13 cellular contexts compared by ENCODE assay signal in the genomic region with DNA sequence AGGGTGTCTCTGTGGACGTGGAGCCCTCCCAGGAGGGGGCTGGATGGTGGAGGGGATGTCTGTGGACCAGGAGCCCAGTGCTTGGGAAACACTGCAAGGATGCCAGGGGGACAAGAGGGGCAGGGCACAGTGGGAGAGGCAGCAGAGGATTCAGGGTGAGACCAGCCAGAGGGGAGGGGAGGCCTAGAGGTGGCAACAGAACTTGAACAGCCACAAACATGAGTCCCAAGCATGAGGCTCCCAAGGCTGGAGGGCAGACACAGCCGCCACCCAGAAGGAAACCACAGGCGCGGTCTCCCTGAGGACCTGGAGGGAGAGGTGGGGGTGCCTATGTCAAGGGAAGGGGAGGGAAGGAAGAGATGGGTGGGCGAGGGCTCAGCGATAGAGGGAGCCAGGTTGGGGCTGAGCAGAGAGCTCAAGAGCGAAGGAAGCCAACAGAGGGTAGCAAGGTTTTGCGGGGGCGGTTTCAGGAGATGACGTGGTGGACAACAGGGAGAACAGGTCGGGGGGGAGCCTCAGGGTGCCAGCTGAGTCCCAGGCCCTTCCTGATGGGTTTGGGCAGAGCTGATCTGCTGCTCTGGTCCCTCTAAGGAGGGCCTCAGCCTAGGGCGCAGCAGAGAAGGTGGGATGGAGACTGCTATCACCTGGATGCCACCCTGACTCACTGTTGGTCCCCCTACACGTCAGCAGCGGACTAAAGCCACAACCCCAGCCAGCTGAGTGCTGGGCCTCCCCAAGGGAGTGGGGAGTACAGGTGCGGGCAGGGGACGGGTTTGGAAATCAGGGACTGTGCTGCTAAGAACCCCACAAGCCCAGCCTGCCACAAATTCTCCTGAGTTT. TPM values are rescaled to one million over a fixed set of nuclear protein-coding genes. Genes with fewer than 3 reads are reported as not detected.
DNase-seq lines count a peak whose midpoint lies in the region; ATAC-seq, FAIRE-seq and TF ChIP-seq lines count a peak whose summit lies in the region.
"Had no signal": no experiment of that assay in that cellular context is flagged by ENCODE, and none has a peak within 500 bp of the region (broad histone marks: within the 10 kb centered on the region; RNA-seq: fewer than 3 reads in every experiment).

No MANE protein-coding gene starts in this region.

- peak overlapping the region; percentile 67 for H3K27ac Mint-ChIP-seq in activated CD4-positive, alpha-beta T cell treated with anti-CD3 and anti-CD28 coated beads for 36 hours
- H3K27ac Mint-ChIP-seq in astrocyte (ENCODE audit: unreplicated experiment) = peak overlapping the region; percentile 26

- H2AFZ ChIP-seq in Karpas-422 (ENCODE audit: low read length) = no peak overlapping the region
- H2AFZ ChIP-seq in astrocyte (ENCODE audit: low read depth, low read length) = no peak overlapping the region

- CTCF ChIA-PET in activated CD4-positive, alpha-beta T cell treated with anti-CD3 and anti-CD28 coated beads for 36 hours (lab: Charles Lee) = interaction anchor here (0.5 to 0.7 kb wide), 3 partner anchors 41 to 537 kb away, joined by 3 to 4 read pairs (median 3); no protein-coding TSS in a partner anchor

- H3K27ac ChIP-seq in Karpas-422 (ENCODE audit: low read length) = peak overlapping the region; percentile 96
- no peak overlapping the region for H3K27ac ChIP-seq in astrocyte (ENCODE audit: low read depth, low read length)
- H3K27ac ChIP-seq: vagina had no signal

- TF ChIP-seq CTCF in astrocyte (IDR thresholded peaks at IDR 0.05; ENCODE audit: insufficient read depth, low read depth, low read length) (no peak), omental fat pad (IDR thresholded peaks at IDR 0.05) (no peak)

- peaks cover 31% of the 10 kb centered on the region for H3K4me1 Mint-ChIP-seq in activated CD4-positive, alpha-beta T cell treated with anti-CD3 and anti-CD28 coated beads for 36 hours
- H3K4me1 Mint-ChIP-seq in astrocyte (ENCODE audit: low read depth, unreplicated experiment) = no peaks in the 10 kb centered on the region

- H3K27me3 ChIP-seq in Karpas-422 (ENCODE audit: low read length) (no peaks in the 10 kb centered on the region), astrocyte (ENCODE audit: insufficient read depth, low read length) (no peaks in the 10 kb centered on the region)
- H3K27me3 ChIP-seq: vagina had no signal

- H3K4me3 Mint-ChIP-seq in activated CD4-positive, alpha-beta T cell treated with anti-CD3 and anti-CD28 coated beads for 36 hours = no peak overlapping the region
- H3K4me3 Mint-ChIP-seq in astrocyte (ENCODE audit: unreplicated experiment) = peak overlapping the region; percentile 64

- H3K4me1 ChIP-seq in Karpas-422 (ENCODE audit: low read length) (peaks cover 53% of the 10 kb centered on the region), astrocyte (ENCODE audit: insufficient read depth, low read length) (no peaks in the 10 kb centered on the region)
- H3K4me1 ChIP-seq: vagina had no signal

- H3K4me2 ChIP-seq in Karpas-422 (ENCODE audit: low read depth, low read length, poor library complexity, severe bottlenecking) (no peak overlapping the region), astrocyte (ENCODE audit: low read length) (no peak overlapping the region)

- no peaks in the 10 kb centered on the region for H3K27me3 Mint-ChIP-seq in activated CD4-positive, alpha-beta T cell treated with anti-CD3 and anti-CD28 coated beads for 36 hours
- no peaks in the 10 kb centered on the region for H3K27me3 Mint-ChIP-seq in astrocyte (ENCODE audit: low read depth, unreplicated experiment)

- peak; percentile 61 for DNase-seq in activated CD4-positive, alpha-beta T cell treated with anti-CD3 and anti-CD28 coated beads for 36 hours
- DNase-seq in activated CD4-positive, alpha-beta T cell treated with anti-CD3 and anti-CD28 coated beads, Interleukin-2, amount 50 U/mL, for 4 hours = no peak
- DNase-seq in Karpas-422 (no peak), astrocyte (ENCODE audit: low read depth) (no peak), omental fat pad (ENCODE audit: low spot score) (no peak), NOMO-1 treated with dmso at 0.1 percent for 144 hours (lab: John Stamatoyannopoulos, UW; ENCODE audit: unreplicated experiment) (no peak)
- peak; percentile 33 to 36 for DNase-seq in stimulated activated CD8-positive, alpha-beta memory T cell treated with anti-CD3 and anti-CD28 coated beads, Interleukin-15, amount 100 ng/mL, for 48 hours (ENCODE audit: low read depth in 2 of 2)
- DNase-seq: NCI-H1105 treated with DMSO at 0.1 percent for 48 hours had no signal

- H3K36me3 ChIP-seq in Karpas-422 (ENCODE audit: insufficient read depth, low read length) = peaks cover 12% of the 10 kb centered on the region; the same call in 1 of the 2 replicates
- H3K36me3 ChIP-seq in astrocyte (ENCODE audit: insufficient read depth, low read length) = peaks cover 21% of the 10 kb centered on the region

- H3K9me3 ChIP-seq in Karpas-422 (ENCODE audit: low read length) (no peaks in the 10 kb centered on the region), astrocyte (ENCODE audit: insufficient read depth, low read depth, low read length) (no peaks in the 10 kb centered on the region)
- H3K9me3 ChIP-seq: vagina had no signal

- H3K79me2 ChIP-seq in Karpas-422 (ENCODE audit: low read length) (no peaks in the 10 kb centered on the region), astrocyte (ENCODE audit: insufficient read depth, low read length) (no peaks in the 10 kb centered on the region)

- H3K4me3 ChIP-seq in Karpas-422 (ENCODE audit: low read length) (no peak overlapping the region), astrocyte (ENCODE audit: insufficient read depth, low read depth, low read length) (no peak overlapping the region)
- H3K4me3 ChIP-seq: vagina had no signal

- intact Hi-C loops in activated CD4-positive, alpha-beta T cell treated with anti-CD3 and anti-CD28 coated beads for 36 hours (cut with DNase I, micrococcal nuclease) = no loop called here

- FAIRE-seq in astrocyte (lab: Jason Lieb, UNC) = no peak
- FAIRE-seq: islet of Langerhans had no signal

- no peaks in the 10 kb centered on the region for H3K9me3 Mint-ChIP-seq in activated CD4-positive, alpha-beta T cell treated with anti-CD3 and anti-CD28 coated beads for 36 hours (ENCODE audit: low read depth)
- no peaks in the 10 kb centered on the region for H3K9me3 Mint-ChIP-seq in astrocyte (ENCODE audit: unreplicated experiment)

- H3K9ac ChIP-seq in Karpas-422 (ENCODE audit: low read length) (peak overlapping the region; percentile 24), astrocyte (ENCODE audit: low read length) (no peak overlapping the region)

- POLR2A ChIA-PET in activated CD4-positive, alpha-beta T cell treated with anti-CD3 and anti-CD28 coated beads for 36 hours (lab: Charles Lee) = interaction anchor here (0.9 kb wide), 1 partner anchor 15 kb away, joined by 3 read pairs; no protein-coding TSS in a partner anchor

- peak; percentile 11 for ATAC-seq in activated CD4-positive, alpha-beta T cell treated with anti-CD3 and anti-CD28 coated beads for 36 hours
- ATAC-seq in omental fat pad (ENCODE audit: low FRiP score) (no peak), HG03280 (IDR thresholded peaks at IDR 0.05; ENCODE audit: unreplicated experiment) (no peak)

- H4K20me1 ChIP-seq in Karpas-422 (ENCODE audit: insufficient read depth, low read depth, low read length) (no peaks in the 10 kb centered on the region), astrocyte (ENCODE audit: insufficient read depth, low read length) (no peaks in the 10 kb centered on the region)

- H3K9me2 ChIP-seq in Karpas-422 (replicated peaks; ENCODE audit: insufficient read depth, low read length) = no peaks in the 10 kb centered on the region

- peaks cover 44% of the 10 kb centered on the region for H3K36me3 Mint-ChIP-seq in activated CD4-positive, alpha-beta T cell treated with anti-CD3 and anti-CD28 coated beads for 36 hours (ENCODE audit: low read depth)
- peaks cover 24% of the 10 kb centered on the region for H3K36me3 Mint-ChIP-seq in astrocyte (ENCODE audit: low read depth, unreplicated experiment)

RNA-seq across cellular contexts. Expression of gene PILRA, which starts 6.7 kb away (rescaled TPM):
- total RNA-seq in activated CD4-positive, alpha-beta T cell treated with anti-CD3 and anti-CD28 coated beads for 36 hours = under 1 TPM; 0.80 to 0.90 TPM
- 2.3 and 2.4 TPM in 2 replicates for total RNA-seq in Karpas-422 (2014; rRNA removed; shearing (Covaris generic); ENCODE audit: low replicate concordance)
- 2.3 and 3.0 TPM in 2 replicates for total RNA-seq in astrocyte
- 10 to 100 TPM in 2 of 4 donors, 1 to 10 TPM in 2; 8.6 to 36.9 (median 13.4) TPM for total RNA-seq in omental fat pad
- total RNA-seq: A172 had no signal

RNA-seq across cellular contexts. Expression of gene PILRB, which starts 8.7 kb away (rescaled TPM):
- 10 to 100 TPM; 30.5 to 37.5 TPM for total RNA-seq in activated CD4-positive, alpha-beta T cell treated with anti-CD3 and anti-CD28 coated beads for 36 hours
- 58.9 and 98.2 TPM in 2 replicates for total RNA-seq in Karpas-422 (2014; rRNA removed; shearing (Covaris generic); ENCODE audit: low replicate concordance)
- 19.9 and 21.1 TPM in 2 replicates for total RNA-seq in astrocyte
- 10 to 100 TPM; 25.0 to 83.5 (median 36.9) TPM for total RNA-seq in omental fat pad

RNA-seq across cellular contexts. Expression of gene SPDYE3, which starts 59.1 kb away (rescaled TPM):
- total RNA-seq in activated CD4-positive, alpha-beta T cell treated with anti-CD3 and anti-CD28 coated beads for 36 hours = not detected
- total RNA-seq in Karpas-422 (2014; rRNA removed; shearing (Covaris generic); ENCODE audit: low replicate concordance) = not detected in 2 replicates
- total RNA-seq in astrocyte = not detected in 2 replicates
- total RNA-seq in omental fat pad = not detected
- total RNA-seq: A172, skeletal muscle tissue, vagina had no signal

Comparison
In these comparisons a context has a peak if more than half of its experiments do, and no peak if none do; other contexts are left out.
1. DNase-seq: peak in activated CD4-positive, alpha-beta T cell treated with anti-CD3 and anti-CD28 coated beads for 36 hours (single experiment) and stimulated activated CD8-positive, alpha-beta memory T cell treated with anti-CD3 and anti-CD28 coated beads, Interleukin-15, amount 100 ng/mL, for 48 hours (2 of 2); none in activated CD4-positive, alpha-beta T cell treated with anti-CD3 and anti-CD28 coated beads, Interleukin-2, amount 50 U/mL, for 4 hours (0 of 2), Karpas-422 (single experiment), astrocyte (single experiment), omental fat pad (single experiment) and NOMO-1 treated with dmso at 0.1 percent for 144 hours (single experiment).